ENCODE assay signal across 21 cellular contexts in genomic region chr17:72273301-72274056, GRCh38.
A peak's percentile ranks its signal among the peaks of the same experiment; 100 is the strongest.
DNase-seq lines count a peak whose midpoint lies in the region; ATAC-seq and TF ChIP-seq lines count a peak whose summit lies in the region.
"Had no signal": no experiment of that assay in that cellular context is flagged by ENCODE, and none has a peak within 500 bp of the region (broad histone marks: within the 10 kb centered on the region; RNA-seq: fewer than 3 reads in every experiment).

No MANE protein-coding gene starts in this region.

- POLR2A ChIA-PET in activated CD4-positive, alpha-beta memory T cell treated with anti-CD3 and anti-CD28 coated beads, Interleukin-2, amount 10 ng/mL, durations not matched to agents 7 days and 5 days (lab: Charles Lee), result no interaction called here
- POLR2A ChIA-PET in activated CD4-positive, alpha-beta T cell treated with anti-CD3 and anti-CD28 coated beads for 36 hours (lab: Charles Lee), result interaction anchor here (0.7 kb wide), 1 partner anchor 444 kb away, joined by 3 read pairs; no protein-coding TSS in a partner anchor

- CTCF ChIA-PET in activated CD4-positive, alpha-beta memory T cell treated with anti-CD3 and anti-CD28 coated beads, Interleukin-2, amount 10 ng/mL, durations not matched to agents 7 days and 5 days (lab: Charles Lee), result no interaction called here
- CTCF ChIA-PET in activated CD4-positive, alpha-beta T cell treated with anti-CD3 and anti-CD28 coated beads for 36 hours (lab: Charles Lee), result no interaction called here

- no peak overlapping the region for H3K4me3 ChIP-seq in astrocyte of the spinal cord (ENCODE audit: low read depth, low read length)
- H3K4me3 ChIP-seq in neural progenitor cell, result no peak overlapping the region
- H3K4me3 ChIP-seq: spleen, stomach, transverse colon had no signal

- TF ChIP-seq CTCF in astrocyte of the spinal cord (IDR thresholded peaks at IDR 0.05; ENCODE audit: low read depth, low read length) (no peak), neural progenitor cell (IDR thresholded peaks at IDR 0.05) (no peak)

- in situ Hi-C loops in astrocyte of the spinal cord (cut with HindIII; ENCODE audit: low sequenced_read_pairs), result no loop called here

- DNase-seq in DMS53 (lab: John Stamatoyannopoulos, UW) (peak; percentile 30), DMS53 treated with DMSO at 0.1 percent for 48 hours (lab: John Stamatoyannopoulos, UW; ENCODE audit: unreplicated experiment) (no peak), M059J (ENCODE audit: low read depth) (peak; percentile 45), astrocyte of the spinal cord (ENCODE audit: low read depth, low spot score) (peak; percentile 7), neural progenitor cell (ENCODE audit: low spot score) (no peak), SIG-M5 (lab: John Stamatoyannopoulos, UW) (no peak)
- no peak for DNase-seq in activated CD4-positive, alpha-beta memory T cell treated with anti-CD3 and anti-CD28 coated beads, Interleukin-2, amount 10 ng/mL, durations not matched to agents 7 days and 5 days
- DNase-seq in activated CD4-positive, alpha-beta T cell treated with anti-CD3 and anti-CD28 coated beads for 36 hours, result no peak
- DNase-seq: 8988T; activated CD4-positive, alpha-beta T cell treated with anti-CD3 and anti-CD28 coated beads, Interleukin-2, amount 10 ng/mL, durations not matched to agents 24 days and 14 days; activated naive CD8-positive, alpha-beta T cell treated with anti-CD3 and anti-CD28 coated beads, Interleukin-2, amount 10 ng/mL, durations not matched to agents 7 days and 5 days; brain microvascular endothelial cell; immature natural killer cell; NCI-H1694; SHP77; spleen; stimulated activated CD4-positive, alpha-beta T cell treated with anti-CD3 and anti-CD28 coated beads, Interleukin-4, amount 100 ng/mL, for 24 hours; stomach; transverse colon had no signal

- no peak overlapping the region for H3K4me2 ChIP-seq in neural progenitor cell

- H3F3A ChIP-seq in neural progenitor cell (ENCODE audit: low read depth), result no peaks in the 10 kb centered on the region

- H3K27ac Mint-ChIP-seq in neural progenitor cell, result no peak overlapping the region
- H3K27ac Mint-ChIP-seq in activated CD4-positive, alpha-beta memory T cell treated with anti-CD3 and anti-CD28 coated beads, Interleukin-2, amount 10 ng/mL, durations not matched to agents 7 days and 5 days, result no peak overlapping the region
- H3K27ac Mint-ChIP-seq in activated CD4-positive, alpha-beta T cell treated with anti-CD3 and anti-CD28 coated beads for 36 hours, result no peak overlapping the region
- H3K27ac Mint-ChIP-seq: activated CD4-positive, alpha-beta T cell treated with anti-CD3 and anti-CD28 coated beads, Interleukin-2, amount 10 ng/mL, durations not matched to agents 24 days and 14 days; activated naive CD8-positive, alpha-beta T cell treated with anti-CD3 and anti-CD28 coated beads, Interleukin-2, amount 10 ng/mL, durations not matched to agents 7 days and 5 days; activated T-helper 2 cell treated with anti-CD3 and anti-CD28 coated beads, Interferon-gamma antibody, Interleukin-2, Interleukin-4, amounts not matched to agents 10 μg/mL and 5 μg/mL and 100 μg/mL, durations not matched to agents 14 hours and 24 hours and 36 hours; immature natural killer cell had no signal

- H3K4me1 ChIP-seq in neural progenitor cell, result peaks cover 6% of the 10 kb centered on the region
- H3K4me1 ChIP-seq: spleen, stomach, transverse colon had no signal

- H3K27me3 Mint-ChIP-seq in neural progenitor cell (ENCODE audit: insufficient read depth, low read depth), result peaks cover 3% of the 10 kb centered on the region
- H3K27me3 Mint-ChIP-seq in activated CD4-positive, alpha-beta memory T cell treated with anti-CD3 and anti-CD28 coated beads, Interleukin-2, amount 10 ng/mL, durations not matched to agents 7 days and 5 days, result no peaks in the 10 kb centered on the region
- H3K27me3 Mint-ChIP-seq in activated CD4-positive, alpha-beta T cell treated with anti-CD3 and anti-CD28 coated beads for 36 hours, result no peaks in the 10 kb centered on the region
- H3K27me3 Mint-ChIP-seq: activated CD4-positive, alpha-beta T cell treated with anti-CD3 and anti-CD28 coated beads, Interleukin-2, amount 10 ng/mL, durations not matched to agents 24 days and 14 days; activated naive CD8-positive, alpha-beta T cell treated with anti-CD3 and anti-CD28 coated beads, Interleukin-2, amount 10 ng/mL, durations not matched to agents 7 days and 5 days had no signal

- no peaks in the 10 kb centered on the region for H3K9me3 ChIP-seq in neural progenitor cell (ENCODE audit: low read depth)
- H3K9me3 ChIP-seq: stomach, transverse colon had no signal

- peaks cover 10% of the 10 kb centered on the region for H3K9me3 Mint-ChIP-seq in neural progenitor cell
- no peaks in the 10 kb centered on the region for H3K9me3 Mint-ChIP-seq in activated CD4-positive, alpha-beta memory T cell treated with anti-CD3 and anti-CD28 coated beads, Interleukin-2, amount 10 ng/mL, durations not matched to agents 7 days and 5 days
- H3K9me3 Mint-ChIP-seq in activated CD4-positive, alpha-beta T cell treated with anti-CD3 and anti-CD28 coated beads for 36 hours (ENCODE audit: low read depth), result peaks cover 8% of the 10 kb centered on the region

- H3K27ac ChIP-seq in neural progenitor cell, result no peak overlapping the region
- H3K27ac ChIP-seq: brain microvascular endothelial cell, spleen, stomach, transverse colon had no signal

- H3K4me1 Mint-ChIP-seq in neural progenitor cell, result no peaks in the 10 kb centered on the region
- no peaks in the 10 kb centered on the region for H3K4me1 Mint-ChIP-seq in activated CD4-positive, alpha-beta memory T cell treated with anti-CD3 and anti-CD28 coated beads, Interleukin-2, amount 10 ng/mL, durations not matched to agents 7 days and 5 days
- no peaks in the 10 kb centered on the region for H3K4me1 Mint-ChIP-seq in activated CD4-positive, alpha-beta T cell treated with anti-CD3 and anti-CD28 coated beads for 36 hours
- H3K4me1 Mint-ChIP-seq: activated CD4-positive, alpha-beta T cell treated with anti-CD3 and anti-CD28 coated beads, Interleukin-2, amount 10 ng/mL, durations not matched to agents 24 days and 14 days; activated naive CD8-positive, alpha-beta T cell treated with anti-CD3 and anti-CD28 coated beads, Interleukin-2, amount 10 ng/mL, durations not matched to agents 7 days and 5 days; immature natural killer cell had no signal

- no peaks in the 10 kb centered on the region for H3K27me3 ChIP-seq in neural progenitor cell
- H3K27me3 ChIP-seq: brain microvascular endothelial cell, stomach, transverse colon had no signal

- H3K36me3 ChIP-seq in neural progenitor cell, result no peaks in the 10 kb centered on the region
- H3K36me3 ChIP-seq: brain microvascular endothelial cell, spleen, stomach, transverse colon had no signal

- H4K20me1 ChIP-seq in neural progenitor cell (ENCODE audit: low read depth), result no peaks in the 10 kb centered on the region

- H3K36me3 Mint-ChIP-seq in neural progenitor cell, result no peaks in the 10 kb centered on the region
- no peaks in the 10 kb centered on the region for H3K36me3 Mint-ChIP-seq in activated CD4-positive, alpha-beta memory T cell treated with anti-CD3 and anti-CD28 coated beads, Interleukin-2, amount 10 ng/mL, durations not matched to agents 7 days and 5 days (ENCODE audit: low read depth)
- H3K36me3 Mint-ChIP-seq in activated CD4-positive, alpha-beta T cell treated with anti-CD3 and anti-CD28 coated beads for 36 hours (ENCODE audit: low read depth), result no peaks in the 10 kb centered on the region
- H3K36me3 Mint-ChIP-seq: activated naive CD8-positive, alpha-beta T cell treated with anti-CD3 and anti-CD28 coated beads, Interleukin-2, amount 10 ng/mL, durations not matched to agents 7 days and 5 days; immature natural killer cell had no signal

- H2AFZ ChIP-seq in neural progenitor cell (replicated peaks), result peak overlapping the region; percentile 91

- no peak for ATAC-seq in activated CD4-positive, alpha-beta T cell treated with anti-CD3 and anti-CD28 coated beads for 36 hours
- ATAC-seq: HCT116 had no signal

- H3K4me3 Mint-ChIP-seq in neural progenitor cell, result no peak overlapping the region
- no peak overlapping the region for H3K4me3 Mint-ChIP-seq in activated CD4-positive, alpha-beta memory T cell treated with anti-CD3 and anti-CD28 coated beads, Interleukin-2, amount 10 ng/mL, durations not matched to agents 7 days and 5 days
- no peak overlapping the region for H3K4me3 Mint-ChIP-seq in activated CD4-positive, alpha-beta T cell treated with anti-CD3 and anti-CD28 coated beads for 36 hours
- H3K4me3 Mint-ChIP-seq: activated CD4-positive, alpha-beta T cell treated with anti-CD3 and anti-CD28 coated beads, Interleukin-2, amount 10 ng/mL, durations not matched to agents 24 days and 14 days; activated naive CD8-positive, alpha-beta T cell treated with anti-CD3 and anti-CD28 coated beads, Interleukin-2, amount 10 ng/mL, durations not matched to agents 7 days and 5 days; immature natural killer cell had no signal

- intact Hi-C loops in activated CD4-positive, alpha-beta T cell treated with anti-CD3 and anti-CD28 coated beads for 36 hours (cut with DNase I, micrococcal nuclease), result loop anchor here in 1 of 2 experiments (10.0 kb wide), 1 partner anchor 81 kb away; no protein-coding TSS in a partner anchor

- H3K79me2 ChIP-seq in neural progenitor cell (ENCODE audit: low read depth), result no peaks in the 10 kb centered on the region

- no peak overlapping the region for H3K9ac ChIP-seq in neural progenitor cell

Comparison
In these comparisons a context has a peak if more than half of its experiments do, and no peak if none do; other contexts are left out.
1. DNase-seq: peak in DMS53 (single experiment), M059J (single experiment) and astrocyte of the spinal cord (single experiment); none in DMS53 treated with DMSO at 0.1 percent for 48 hours (single experiment), neural progenitor cell (single experiment), activated CD4-positive, alpha-beta memory T cell treated with anti-CD3 and anti-CD28 coated beads, Interleukin-2, amount 10 ng/mL, durations not matched to agents 7 days and 5 days (single experiment), SIG-M5 (single experiment) and activated CD4-positive, alpha-beta T cell treated with anti-CD3 and anti-CD28 coated beads for 36 hours (single experiment).